ENCODE assay signal across 11 cellular contexts in the genomic region with DNA sequence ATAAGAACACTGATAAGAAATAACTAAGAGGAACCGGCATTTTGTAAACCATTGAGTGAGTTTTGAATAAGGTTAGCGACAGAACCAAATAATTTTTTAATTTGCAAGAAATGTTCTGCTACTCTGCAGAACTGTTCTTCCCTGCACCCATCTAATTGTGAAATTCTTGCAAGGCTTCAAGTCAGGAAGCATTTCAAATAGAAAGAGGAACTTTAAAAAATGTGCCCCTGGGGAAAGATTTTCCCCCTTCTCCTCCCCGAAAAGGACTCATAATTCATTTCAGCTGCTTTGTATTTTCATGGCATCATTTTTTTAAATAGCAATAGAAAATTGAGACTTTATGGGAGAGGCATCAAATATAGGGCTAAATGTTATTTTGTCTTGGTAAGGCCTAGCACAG.
DNase-seq lines count a peak whose midpoint lies in the region; TF ChIP-seq lines count a peak whose summit lies in the region.
"Had no signal": no experiment of that assay in that cellular context is flagged by ENCODE, and none has a peak within 500 bp of the region (broad histone marks: within the 10 kb centered on the region; RNA-seq: fewer than 3 reads in every experiment).

No MANE protein-coding gene starts in this region.

- no peak overlapping the region for H2AFZ ChIP-seq in OCI-LY1 (ENCODE audit: low read length)

- no peaks in the 10 kb centered on the region for H4K20me1 ChIP-seq in OCI-LY1 (ENCODE audit: insufficient read depth, low read length)

- intact Hi-C loops in posterior vena cava (cut with DNase I), result no loop called here

- H3F3A ChIP-seq in OCI-LY1 (ENCODE audit: insufficient read depth, low read length), result no peaks in the 10 kb centered on the region

- no peaks in the 10 kb centered on the region for H3K36me3 ChIP-seq in OCI-LY1 (ENCODE audit: insufficient read depth, low read length)
- no peaks in the 10 kb centered on the region for H3K36me3 ChIP-seq in skeletal muscle tissue (ENCODE audit: control insufficient read depth in 3 of 3, insufficient read depth in 3 of 3, low read length in 3 of 3)
- no peaks in the 10 kb centered on the region for H3K36me3 ChIP-seq in SJCRH30

- H3K27ac ChIP-seq in OCI-LY1 (ENCODE audit: low read depth, low read length, poor library complexity, severe bottlenecking) (peak overlapping the region; percentile 85), skeletal muscle tissue (ENCODE audit: low read depth, low read length) (peak overlapping the region; percentile 60), SJCRH30 (no peak overlapping the region)

- H3K79me2 ChIP-seq in OCI-LY1 (ENCODE audit: insufficient read depth, low read length), result no peaks in the 10 kb centered on the region

- H3K4me1 ChIP-seq in OCI-LY1 (ENCODE audit: insufficient read depth, low read length, severe bottlenecking) (peaks cover 47% of the 10 kb centered on the region), skeletal muscle tissue (ENCODE audit: control insufficient read depth in 3 of 3, insufficient read depth in 3 of 3, low read length in 3 of 3) (peaks cover 0 to 7% (median 2%) of the 10 kb centered on the region in 3 donors), SJCRH30 (peaks cover 7% of the 10 kb centered on the region; the same call in 1 of the 2 replicates)

- DNase-seq in GM04503 (ENCODE audit: low read depth), result peak; percentile 17
- peak; percentile 31 for DNase-seq in fibroblast of mammary gland (ENCODE audit: low read depth)
- no peak for DNase-seq in activated CD4-positive, alpha-beta T cell treated with anti-CD3 and anti-CD28 coated beads, Interleukin-2, amount 50 U/mL, for 1 hour
- no peak for DNase-seq in GM13977 (ENCODE audit: low spot score)
- DNase-seq in posterior vena cava (ENCODE audit: low spot score), result no peak
- DNase-seq in SJCRH30, result no peak
- DNase-seq: activated naive CD4-positive, alpha-beta T cell treated with Interleukin-2 at 50 U/mL for 16 hours; NCI-H748 treated with DMSO at 0.1 percent for 48 hours; T-cell had no signal

- no peaks in the 10 kb centered on the region for H3K9me2 ChIP-seq in OCI-LY1 (ENCODE audit: low read depth, low read length)

- H3K4me3 ChIP-seq in OCI-LY1 (ENCODE audit: low read depth, low read length, poor library complexity, severe bottlenecking) (no peak overlapping the region), fibroblast of mammary gland (ENCODE audit: control insufficient read depth, low read depth, low read length) (no peak overlapping the region), skeletal muscle tissue (ENCODE audit: low read length in 3 of 3) (no peak overlapping the region), SJCRH30 (no peak overlapping the region)

- H3K27me3 ChIP-seq in OCI-LY1 (ENCODE audit: insufficient read depth, low read length), result no peaks in the 10 kb centered on the region
- no peaks in the 10 kb centered on the region for H3K27me3 ChIP-seq in skeletal muscle tissue (ENCODE audit: control insufficient read depth in 3 of 3, insufficient read depth in 3 of 3, low read length in 3 of 3)
- 0 out of 2 replicates have a peak, but pooled peaks cover 2% of the 10 kb centered on the region for H3K27me3 ChIP-seq in SJCRH30

- peak overlapping the region; percentile 51 for H3K4me2 ChIP-seq in OCI-LY1 (ENCODE audit: low read length)

- in situ Hi-C loops in GM13977 (cut with MboI; ENCODE audit: low pct_unique_long_range_greater_than_20kb, low sequenced_read_pairs, unreplicated experiment), result no loop called here

- H3K9me3 ChIP-seq in OCI-LY1 (ENCODE audit: low read length) (peaks cover 3% of the 10 kb centered on the region; the same call in 1 of the 2 replicates), skeletal muscle tissue (ENCODE audit: control insufficient read depth in 3 of 3, low read length in 3 of 3) (no peaks in the 10 kb centered on the region), SJCRH30 (replicated peaks) (no peaks in the 10 kb centered on the region)

- H3K9ac ChIP-seq in OCI-LY1 (ENCODE audit: low read length), result peak overlapping the region; percentile 37; the same call in 1 of the 2 replicates
- no peak overlapping the region for H3K9ac ChIP-seq in skeletal muscle tissue (ENCODE audit: low read depth in 1 of 3, low read length in 3 of 3)

- no peak for TF ChIP-seq CTCF in OCI-LY1 (IDR thresholded peaks at IDR 0.05; ENCODE audit: low read length)
- TF ChIP-seq CTCF in fibroblast of mammary gland (conservative IDR thresholded peaks at IDR 0.05; ENCODE audit: control insufficient read depth, insufficient read depth, low read depth, low read length), result no peak
- no peak for TF ChIP-seq CTCF in GM13977 (IDR thresholded peaks at IDR 0.05; ENCODE audit: extremely low read depth, insufficient read depth, missing control alignments)

Comparison
In these comparisons a context has a peak if more than half of its experiments do, and no peak if none do; other contexts are left out.
1. DNase-seq: peak in GM04503 (single experiment) and fibroblast of mammary gland (single experiment); none in activated CD4-positive, alpha-beta T cell treated with anti-CD3 and anti-CD28 coated beads, Interleukin-2, amount 50 U/mL, for 1 hour (single experiment), GM13977 (single experiment), posterior vena cava (single experiment) and SJCRH30 (0 of 2).